ENCODE assay signal across 8 cellular contexts in the genomic region with DNA sequence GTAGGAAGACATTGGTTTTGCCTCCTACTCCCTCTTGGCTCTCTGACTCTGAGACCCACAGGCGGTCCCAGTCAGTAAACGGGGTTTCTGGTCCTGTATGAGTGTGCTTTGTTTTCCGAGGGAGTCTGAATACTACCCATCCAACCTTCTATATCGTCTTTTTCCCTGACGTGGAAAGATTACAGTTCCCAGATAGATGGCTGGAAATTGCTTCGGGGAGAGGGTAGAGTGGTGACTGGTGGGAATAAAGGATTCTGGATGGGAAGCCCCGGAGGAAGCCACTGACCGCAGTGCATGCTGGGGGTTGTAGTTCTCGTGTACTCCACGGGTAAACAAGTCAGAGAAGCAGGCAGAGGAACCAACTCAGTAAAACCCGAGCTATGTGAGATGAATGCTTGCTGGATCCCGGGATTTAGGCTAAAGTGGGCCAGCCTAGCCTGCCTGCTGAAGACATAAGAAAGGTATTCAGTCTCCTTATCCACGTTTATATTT.
DNase-seq lines count a peak whose midpoint lies in the region; ATAC-seq and TF ChIP-seq lines count a peak whose summit lies in the region.

No MANE protein-coding gene starts in this region.

- intact Hi-C loops in vagina (cut with DNase I) = no loop called here

- H3K9me3 ChIP-seq in MM.1S (replicated peaks; ENCODE audit: insufficient read depth, low read length) (no peaks in the 10 kb centered on the region), vagina (no peaks in the 10 kb centered on the region)

- H3K27ac ChIP-seq in MM.1S (ENCODE audit: low read length) = no peak overlapping the region
- no peak overlapping the region for H3K27ac ChIP-seq in vagina

- H2AFZ ChIP-seq in MM.1S (ENCODE audit: low read length) = peak overlapping the region; percentile 74

- no peak overlapping the region; the same call in 1 of the 2 replicates for H3K9ac ChIP-seq in MM.1S (ENCODE audit: low read length)

- no peak for TF ChIP-seq POLR2A in vagina (IDR thresholded peaks at IDR 0.05)

- no peaks in the 10 kb centered on the region for H3F3A ChIP-seq in MM.1S (ENCODE audit: insufficient read depth, low read length)

- H3K4me1 ChIP-seq in MM.1S (ENCODE audit: low read length) (peaks cover 9% of the 10 kb centered on the region), vagina (peaks cover 8% of the 10 kb centered on the region)

- no peaks in the 10 kb centered on the region for H3K27me3 ChIP-seq in MM.1S (replicated peaks; ENCODE audit: insufficient read depth, low read length)
- H3K27me3 ChIP-seq in vagina = no peaks in the 10 kb centered on the region

- DNase-seq in COLO668 (lab: John Stamatoyannopoulos, UW; ENCODE audit: unreplicated experiment) = peak; percentile 88
- peak; percentile 35 for DNase-seq in MM.1S
- DNase-seq in T-helper 1 cell = peak in 3 of 5 donors; percentile 15 to 44 (median 44)
- DNase-seq in astrocyte of the hippocampus (ENCODE audit: low read depth, low spot score) = peak; percentile 88
- DNase-seq in hepatic stellate cell (ENCODE audit: low spot score) = peak; percentile 78
- peak; percentile 47 for DNase-seq in pulmonary artery endothelial cell (ENCODE audit: low read depth, low spot score)
- peak in 1 of 2 donors; percentile 85 for DNase-seq in vagina (ENCODE audit: extremely low spot score in 2 of 2)

- H3K9me2 ChIP-seq in MM.1S (replicated peaks; ENCODE audit: insufficient read depth, low read length) = no peaks in the 10 kb centered on the region

- no peaks in the 10 kb centered on the region for H4K20me1 ChIP-seq in MM.1S (ENCODE audit: insufficient read depth, low read length)

- peak; percentile 76 for ATAC-seq in GM21423 (IDR thresholded peaks at IDR 0.05; ENCODE audit: unreplicated experiment)

- no peak for TF ChIP-seq CTCF in MM.1S (IDR thresholded peaks at IDR 0.05; ENCODE audit: low read length)
- TF ChIP-seq CTCF in vagina (IDR thresholded peaks at IDR 0.05) = no peak

- H3K4me3 ChIP-seq in MM.1S (ENCODE audit: low read length) = peak overlapping the region; percentile 60
- H3K4me3 ChIP-seq in vagina = peak overlapping the region; percentile 20 to 27

- H3K36me3 ChIP-seq in MM.1S (replicated peaks; ENCODE audit: insufficient read depth, low read length) (no peaks in the 10 kb centered on the region), vagina (no peaks in the 10 kb centered on the region)

- H3K4me2 ChIP-seq in MM.1S (ENCODE audit: low read depth, low read length) = peak overlapping the region; percentile 58

- H3K79me2 ChIP-seq in MM.1S (ENCODE audit: low read length) = no peaks in the 10 kb centered on the region
